ENCODE assay signal across 25 cellular contexts in the genomic region with DNA sequence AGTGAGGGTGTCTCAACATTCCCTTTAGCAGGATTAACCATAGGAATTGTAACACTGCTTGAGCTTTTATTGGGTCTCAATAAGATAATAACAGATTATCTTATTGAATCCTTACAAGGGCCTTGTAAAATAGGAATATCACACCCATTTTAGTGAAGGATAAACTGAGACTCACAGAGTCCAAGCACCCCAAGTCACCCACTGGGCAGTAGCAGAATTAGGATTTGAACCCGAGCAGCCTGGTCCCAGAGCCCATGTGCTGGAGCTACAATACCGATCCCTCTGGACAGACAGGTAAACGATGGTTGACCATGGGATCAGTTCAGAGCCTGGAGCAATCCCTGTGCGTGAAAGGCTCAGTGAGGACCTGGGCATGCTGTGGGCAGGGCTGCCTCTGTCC.
"Had no signal": no experiment of that assay in that cellular context is flagged by ENCODE, and none has a peak within 500 bp of the region (broad histone marks: within the 10 kb centered on the region; RNA-seq: fewer than 3 reads in every experiment).

No MANE protein-coding gene starts in this region.

- H3K36me3 ChIP-seq: brain microvascular endothelial cell, esophagus muscularis mucosa, gastroesophageal sphincter, WERI-Rb-1 had no signal

- H3K27ac ChIP-seq: brain microvascular endothelial cell, esophagus muscularis mucosa, gastroesophageal sphincter, WERI-Rb-1 had no signal

- H3K9me3 ChIP-seq: esophagus muscularis mucosa, gastroesophageal sphincter had no signal

- H3K27me3 ChIP-seq: brain microvascular endothelial cell, esophagus muscularis mucosa, gastroesophageal sphincter had no signal

- H3K4me3 ChIP-seq: esophagus muscularis mucosa, gastroesophageal sphincter had no signal

- DNase-seq: activated B cell treated with CpG ODN at 0.5 μM for 24 hours; activated CD4-positive, alpha-beta T cell treated with anti-CD3 and anti-CD28 coated beads for 48 hours; activated CD4-positive, alpha-beta T cell treated with anti-CD3 and anti-CD28 coated beads, Interleukin-2, amount 50 U/mL, for 1 hour; activated CD4-positive, alpha-beta T cell treated with anti-CD3 and anti-CD28 coated beads, Interleukin-2, amount 50 U/mL, for 48 hours; activated CD8-positive, alpha-beta memory T cell treated with anti-CD3 and anti-CD28 coated beads for 24 hours; activated CD8-positive, alpha-beta T cell treated with anti-CD3 and anti-CD28 coated beads for 36 hours; activated gamma-delta T cell treated with Interleukin-2 at 50 U/mL for 16 hours; activated naive CD4-positive, alpha-beta T cell treated with anti-CD3 and anti-CD28 coated beads, Interleukin-2, amount 50 U/mL, for 16 hours; activated naive CD4-positive, alpha-beta T cell treated with Interleukin-2 at 50 U/mL for 16 hours; activated T-cell treated with anti-CD3 and anti-CD28 coated beads, Interleukin-2, amount 50 U/mL, for 48 hours; amniotic stem cell; anterior cingulate cortex; brain microvascular endothelial cell; cortex of kidney; dermis blood vessel endothelial cell; effector CD4-positive, alpha-beta T cell; effector memory CD8-positive, alpha-beta T cell; erythroblast; foreskin melanocyte; T-helper 1 cell; T-helper 17 cell; T1000; WERI-Rb-1 had no signal

- H3K4me1 ChIP-seq: gastroesophageal sphincter had no signal
